ENCODE assay signal across 9 cellular contexts in the genomic region with DNA sequence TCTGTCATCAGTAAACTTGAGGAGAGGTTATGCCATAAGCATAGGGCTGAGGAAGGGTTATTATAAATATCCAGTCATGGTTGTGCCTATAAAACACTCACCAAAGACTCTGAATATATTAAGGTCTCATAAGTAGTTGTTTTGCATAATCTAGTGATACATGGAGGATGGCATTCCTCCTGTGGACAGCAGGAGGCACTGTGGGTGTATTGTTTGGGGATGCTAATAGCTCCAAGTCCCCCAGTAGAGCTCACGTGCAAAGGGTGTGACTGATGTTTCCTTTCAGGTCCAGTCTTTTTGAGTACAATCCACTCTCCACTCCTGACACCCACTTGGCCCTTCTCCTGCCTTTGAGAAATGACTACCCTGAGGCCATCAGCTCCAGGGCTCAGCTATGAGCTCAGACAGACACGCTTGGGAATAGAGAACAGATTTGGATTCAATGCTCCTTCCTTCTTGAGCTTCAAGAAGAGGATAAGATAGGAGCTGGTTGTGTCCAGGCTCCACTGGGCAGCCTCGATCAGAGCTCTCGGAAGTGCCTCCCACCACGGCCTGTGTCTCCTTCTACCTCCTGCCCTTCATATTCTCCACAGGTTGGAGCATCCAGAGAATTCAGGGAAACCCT.
DNase-seq lines count a peak whose midpoint lies in the region; ATAC-seq, FAIRE-seq and TF ChIP-seq lines count a peak whose summit lies in the region.
"Had no signal": no experiment of that assay in that cellular context is flagged by ENCODE, and none has a peak within 500 bp of the region (broad histone marks: within the 10 kb centered on the region; RNA-seq: fewer than 3 reads in every experiment).

No MANE protein-coding gene starts in this region.

- peak; percentile 86 for ATAC-seq in CD8-positive, alpha-beta T cell
- ATAC-seq in T-helper 17 cell: peak; percentile 75
- ATAC-seq in HG02623 (IDR thresholded peaks at IDR 0.05; ENCODE audit: unreplicated experiment): no peak
- ATAC-seq in HG03025 (IDR thresholded peaks at IDR 0.05; ENCODE audit: low FRiP score, unreplicated experiment): no peak

- H3K9me3 Mint-ChIP-seq in CD8-positive, alpha-beta T cell: no peaks in the 10 kb centered on the region

- H3K36me3 ChIP-seq in CD8-positive, alpha-beta T cell (ENCODE audit: insufficient read depth, low read length): no peaks in the 10 kb centered on the region
- H3K36me3 ChIP-seq in kidney epithelial cell (ENCODE audit: control insufficient read depth, insufficient read depth, low read length): no peaks in the 10 kb centered on the region

- peaks cover 48% of the 10 kb centered on the region for H3K4me1 Mint-ChIP-seq in CD8-positive, alpha-beta T cell (ENCODE audit: low read depth)
- peaks cover 15% of the 10 kb centered on the region for H3K4me1 Mint-ChIP-seq in T-helper 17 cell

- H3K36me3 Mint-ChIP-seq in CD8-positive, alpha-beta T cell: no peaks in the 10 kb centered on the region
- H3K36me3 Mint-ChIP-seq in T-helper 17 cell (ENCODE audit: low read depth): no peaks in the 10 kb centered on the region

- no peak overlapping the region for H3K4me3 Mint-ChIP-seq in CD8-positive, alpha-beta T cell
- no peak overlapping the region for H3K4me3 Mint-ChIP-seq in T-helper 17 cell

- no peaks in the 10 kb centered on the region for H3K27me3 Mint-ChIP-seq in CD8-positive, alpha-beta T cell (ENCODE audit: low read depth)
- peaks cover 3% of the 10 kb centered on the region for H3K27me3 Mint-ChIP-seq in T-helper 17 cell

- H3K27ac Mint-ChIP-seq in CD8-positive, alpha-beta T cell: peak overlapping the region; percentile 18
- H3K27ac Mint-ChIP-seq in T-helper 17 cell: no peak overlapping the region

- peak in 6 of 7 experiments; percentile 37 to 77 (median 54) for DNase-seq in CD8-positive, alpha-beta T cell
- DNase-seq in GM19239 (ENCODE audit: insufficient read length, low spot score): peak; percentile 37
- DNase-seq in T-helper 17 cell: peak in 1 of 3 donors; percentile 42
- DNase-seq in kidney epithelial cell (ENCODE audit: low read depth): no peak
- no peak for DNase-seq in hepatic stellate cell (ENCODE audit: low spot score)
- DNase-seq in hippocampal formation (lab: John Stamatoyannopoulos, UW): no peak
- DNase-seq: NCI-H2107 had no signal

- TF ChIP-seq CTCF in CD8-positive, alpha-beta T cell (IDR thresholded peaks at IDR 0.05): peak; percentile 80
- peak; percentile 9 for TF ChIP-seq CTCF in kidney epithelial cell (IDR thresholded peaks at IDR 0.05; ENCODE audit: insufficient read depth, low read length, poor library complexity, severe bottlenecking)

- no peak overlapping the region for H3K27ac ChIP-seq in CD8-positive, alpha-beta T cell (ENCODE audit: low read depth, low read length)

- no peaks in the 10 kb centered on the region for H3K4me1 ChIP-seq in CD8-positive, alpha-beta T cell (ENCODE audit: insufficient read depth, low read length)

- no peak overlapping the region for H3K4me3 ChIP-seq in CD8-positive, alpha-beta T cell (ENCODE audit: low read depth, low read length)
- H3K4me3 ChIP-seq in kidney epithelial cell (ENCODE audit: low read depth, low read length): no peak overlapping the region

- intact Hi-C loops in CD8-positive, alpha-beta T cell (cut with DNase I, micrococcal nuclease): loop anchor here (1.0 to 5.0 kb wide), 6 partner anchors 46 to 155 kb away; no protein-coding TSS in a partner anchor

- CTCF ChIA-PET in CD8-positive, alpha-beta T cell (lab: Charles Lee): interaction anchor here (0.6 to 9.4 kb wide), 32 partner anchors 9 to 154 kb away, joined by 3 to 149 read pairs (median 6); no protein-coding TSS in a partner anchor

- POLR2A ChIA-PET in CD8-positive, alpha-beta T cell (lab: Charles Lee): interaction anchor here (0.8 to 1.3 kb wide), 8 partner anchors 10 to 82 kb away, joined by 3 to 8 read pairs (median 4); no protein-coding TSS in a partner anchor

- H3K27me3 ChIP-seq in CD8-positive, alpha-beta T cell (ENCODE audit: insufficient read depth, low read length): no peaks in the 10 kb centered on the region
- H3K27me3 ChIP-seq in kidney epithelial cell (ENCODE audit: control insufficient read depth, insufficient read depth, low read length): no peaks in the 10 kb centered on the region

- H3K9me3 ChIP-seq in CD8-positive, alpha-beta T cell (ENCODE audit: low read length): no peaks in the 10 kb centered on the region
- no peaks in the 10 kb centered on the region for H3K9me3 ChIP-seq in T-helper 17 cell (ENCODE audit: control insufficient read depth, low read length, poor library complexity, severe bottlenecking)

- peak; percentile 39 for FAIRE-seq in GM19239 (lab: Jason Lieb, UNC)

Comparison
In these comparisons a context has a peak if more than half of its experiments do, and no peak if none do; other contexts are left out.
1. ATAC-seq: peak in CD8-positive, alpha-beta T cell (single experiment) and T-helper 17 cell (single experiment); none in HG02623 (single experiment) and HG03025 (single experiment).
2. DNase-seq: peak in CD8-positive, alpha-beta T cell (6 of 7) and GM19239 (single experiment); none in kidney epithelial cell (single experiment), hepatic stellate cell (single experiment) and hippocampal formation (0 of 2).